In the genomic region with DNA sequence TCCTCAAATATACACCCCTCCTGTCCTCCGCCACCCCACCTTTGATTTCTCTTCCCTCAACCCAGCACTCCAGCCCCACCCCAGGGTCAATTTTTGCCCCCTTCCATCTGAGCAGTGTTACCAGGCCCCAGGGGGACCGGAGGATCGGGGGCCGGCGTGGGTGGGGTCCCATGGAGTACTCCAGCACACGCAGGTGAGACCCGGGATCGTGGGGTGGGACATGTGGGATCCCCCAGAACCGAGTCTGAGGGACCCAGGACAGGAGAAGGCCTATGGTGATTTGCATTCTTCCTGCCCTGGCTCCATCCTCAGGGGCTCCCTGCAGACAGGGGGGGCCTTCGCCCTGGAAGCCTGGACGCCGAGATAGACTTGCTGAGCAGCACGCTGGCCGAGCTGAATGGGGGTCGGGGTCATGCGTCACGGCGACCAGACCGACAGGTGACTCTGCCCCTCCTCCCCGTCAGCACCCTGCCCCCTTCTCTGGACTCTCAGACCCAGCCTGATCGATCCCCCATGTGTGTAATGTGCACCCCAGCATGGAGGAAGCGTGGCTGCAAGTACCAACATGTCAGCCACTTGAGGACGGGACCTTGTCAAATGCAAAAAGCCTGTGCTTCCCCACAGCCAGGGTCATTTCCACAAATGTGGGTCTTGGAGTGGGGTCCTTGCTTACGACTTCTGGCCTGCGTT, we compare ENCODE assay signal across 6 cellular contexts. TPM values are rescaled to one million over a fixed set of nuclear protein-coding genes. Genes with fewer than 3 reads are reported as not detected.
DNase-seq lines count a peak whose midpoint lies in the region; ATAC-seq lines count a peak whose summit lies in the region.

No MANE protein-coding gene starts in this region.

- intact Hi-C loops in Right ventricle myocardium superior (cut with DNase I) = no loop called here

- peaks cover 15% of the 10 kb centered on the region for H3K36me3 ChIP-seq in thymus (ENCODE audit: control insufficient read depth, insufficient read depth)

- ATAC-seq in Right ventricle myocardium superior (ENCODE audit: poor library complexity) (peak; percentile 3), HG03196 (IDR thresholded peaks at IDR 0.05; ENCODE audit: unreplicated experiment) (no peak)

- H3K27ac ChIP-seq in thymus (ENCODE audit: low read depth) = peak overlapping the region; percentile 21

- peak; percentile 65 for DNase-seq in activated CD8-positive, alpha-beta memory T cell treated with anti-CD3 and anti-CD28 coated beads for 24 hours
- no peak for DNase-seq in activated CD8-positive, alpha-beta memory T cell treated with anti-CD3 and anti-CD28 coated beads, Interleukin-2, amount 50 U/mL, for 4 hours
- DNase-seq in Right ventricle myocardium superior (no peak), GM03348 (ENCODE audit: low spot score) (no peak)

- no peaks in the 10 kb centered on the region for H3K27me3 ChIP-seq in thymus (ENCODE audit: control insufficient read depth, insufficient read depth)

- H3K4me1 ChIP-seq in thymus (ENCODE audit: control insufficient read depth, insufficient read depth, low read length) = peaks cover 6% of the 10 kb centered on the region

- 58% methylated on average over 25 of the region's 25 CpGs for WGBS in thymus

- peak overlapping the region; percentile 49 for H3K4me3 ChIP-seq in thymus (ENCODE audit: low read length)

- no peaks in the 10 kb centered on the region for H3K9me3 ChIP-seq in thymus (ENCODE audit: control insufficient read depth)

RNA-seq across cellular contexts. Expression of a gene that starts 0.8 kb away (rescaled TPM):
- total RNA-seq in Right ventricle myocardium superior = 12.6 TPM
- polyA plus RNA-seq in thymus = 26.1 TPM

RNA-seq across cellular contexts. Expression of a gene that starts 7.0 kb away (rescaled TPM):
- 61.1 TPM for total RNA-seq in Right ventricle myocardium superior
- 120 TPM for polyA plus RNA-seq in thymus

RNA-seq across cellular contexts. Expression of a gene that starts 15.4 kb away (rescaled TPM):
- 10.2 TPM for total RNA-seq in Right ventricle myocardium superior
- polyA plus RNA-seq in thymus = 48.0 TPM

RNA-seq across cellular contexts. Expression of a gene that starts 21.6 kb away (rescaled TPM):
- total RNA-seq in Right ventricle myocardium superior = 2.2 TPM
- polyA plus RNA-seq in thymus = 3.6 TPM

RNA-seq across cellular contexts. Expression of a gene that starts 27.7 kb away (rescaled TPM):
- 0.65 TPM for total RNA-seq in Right ventricle myocardium superior
- polyA plus RNA-seq in thymus = 7.9 TPM
